Comparison of ENCODE assay signal across 8 cellular contexts in the genomic region with DNA sequence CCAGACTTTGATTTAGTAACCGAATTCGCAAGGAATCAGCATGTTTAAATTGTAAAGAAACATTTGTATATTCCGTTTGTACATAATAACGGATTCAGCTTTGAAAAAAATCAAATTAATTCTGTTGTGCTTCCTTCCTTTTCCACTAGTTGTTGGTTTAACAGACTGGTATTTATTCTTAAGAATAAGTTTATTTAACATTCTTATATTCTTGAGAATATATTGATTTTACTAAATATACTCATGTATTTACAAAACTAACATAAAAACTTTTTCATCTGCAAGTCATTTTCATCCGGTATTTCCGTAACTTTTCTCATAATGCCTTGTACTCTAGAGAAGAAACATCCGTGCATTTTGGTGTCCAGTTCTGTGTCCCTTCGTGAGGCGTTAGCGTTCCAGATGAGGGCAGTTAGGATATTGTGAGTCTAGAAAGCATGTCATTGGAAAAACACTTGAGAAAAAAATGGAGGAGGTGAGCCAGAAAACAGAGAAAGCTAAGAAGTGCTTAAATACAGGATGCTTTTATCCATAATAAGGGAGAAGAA. TPM values are rescaled to one million over a fixed set of nuclear protein-coding genes. Genes with fewer than 3 reads are reported as not detected.
DNase-seq lines count a peak whose midpoint lies in the region; ATAC-seq, FAIRE-seq and TF ChIP-seq lines count a peak whose summit lies in the region.

No MANE protein-coding gene starts in this region.

- no peak for TF ChIP-seq POLR2A in endothelial cell of umbilical vein (IDR thresholded peaks at IDR 0.05; ENCODE audit: low read depth, low read length)

- H3K4me3 ChIP-seq in GM08714 (ENCODE audit: low read length): peak overlapping the region; percentile 57
- H3K4me3 ChIP-seq in endothelial cell of umbilical vein (replicated peaks in 1 of 3; ENCODE audit: insufficient read depth in 1 of 3, low read depth in 1 of 3, low read length in 3 of 3): peak overlapping the region; percentile 72 to 98 (median 97)
- peak overlapping the region; percentile 91 for H3K4me3 ChIP-seq in osteoblast (ENCODE audit: insufficient read depth, low read length)

- dilution Hi-C loops in endothelial cell of umbilical vein (cut with MboI; ENCODE audit: extremely low pct_ligation_motif_present, low sequenced_read_pairs): no loop called here

- BruUV-seq in endothelial cell of umbilical vein (replicated peaks; lab: Mats Ljungman, UMichigan): no TSS peak

- no peak for FAIRE-seq in endothelial cell of umbilical vein (lab: Jason Lieb, UNC)

- H3K27ac ChIP-seq in endothelial cell of umbilical vein (ENCODE audit: insufficient read depth, low read depth, low read length) (peak overlapping the region; percentile 73), osteoblast (ENCODE audit: low read depth, low read length) (peak overlapping the region; percentile 73)

- TF ChIP-seq CTCF in endothelial cell of umbilical vein (IDR thresholded peaks at IDR 0.05; ENCODE audit: extremely low read depth in 1 of 2, insufficient read depth in 1 of 2, low read depth in 1 of 2, low read length in 2 of 2) (no peak), osteoblast (IDR thresholded peaks at IDR 0.05; ENCODE audit: extremely low read depth, low read depth, low read length) (peak; percentile 8)

- H3K4me2 ChIP-seq in endothelial cell of umbilical vein (ENCODE audit: insufficient read depth, low read length) (peak overlapping the region; percentile 99), osteoblast (ENCODE audit: insufficient read depth, low read length) (peak overlapping the region; percentile 93)

- H3K4me1 ChIP-seq in endothelial cell of umbilical vein (ENCODE audit: control insufficient read depth, extremely low read depth, insufficient read depth, low read length): peaks cover 45% of the 10 kb centered on the region
- peaks cover 16% of the 10 kb centered on the region for H3K4me1 ChIP-seq in osteoblast (ENCODE audit: insufficient read depth, low read length)

- H3K9me1 ChIP-seq in endothelial cell of umbilical vein (replicated peaks; ENCODE audit: control insufficient read depth, extremely low read depth, insufficient read depth, low read length): no peaks in the 10 kb centered on the region

- peak overlapping the region; percentile 94 for H3K9ac ChIP-seq in endothelial cell of umbilical vein (replicated peaks; ENCODE audit: extremely low read depth, insufficient read depth, low read length)

- H3K27me3 ChIP-seq in endothelial cell of umbilical vein (ENCODE audit: control insufficient read depth in 2 of 2, insufficient read depth in 2 of 2, low read length in 2 of 2) (no peaks in the 10 kb centered on the region), osteoblast (ENCODE audit: insufficient read depth, low read length) (no peaks in the 10 kb centered on the region)

- no peak for ATAC-seq in GM19467 (IDR thresholded peaks at IDR 0.05; ENCODE audit: unreplicated experiment)
- ATAC-seq in HG02623 (IDR thresholded peaks at IDR 0.05; ENCODE audit: unreplicated experiment): no peak

- H3K79me2 ChIP-seq in endothelial cell of umbilical vein (ENCODE audit: control insufficient read depth, insufficient read depth, low read length): peaks cover 60% of the 10 kb centered on the region
- peaks cover 60% of the 10 kb centered on the region for H3K79me2 ChIP-seq in osteoblast (ENCODE audit: insufficient read depth, low read length)

- DNase-seq in OCI-M1 (lab: John Stamatoyannopoulos, UW): peak; percentile 79
- no peak for DNase-seq in endothelial cell of umbilical vein (ENCODE audit: low read depth, low spot score)
- no peak for DNase-seq in osteoblast (ENCODE audit: insufficient read length, low spot score, missing footprints)
- DNase-seq in pons (ENCODE audit: low spot score): no peak
- DNase-seq in NCI-H2196 treated with DMSO at 0.1 percent for 48 hours (lab: John Stamatoyannopoulos, UW; ENCODE audit: unreplicated experiment): no peak

- CTCF ChIA-PET in endothelial cell of umbilical vein (lab: Charles Lee): interaction anchor here (1.0 to 6.7 kb wide), 5 partner anchors 17 to 186 kb away, joined by 5 to 54 read pairs (median 14); partner anchors contain the start of gene SERPINB1

- H3K9me3 ChIP-seq in endothelial cell of umbilical vein (replicated peaks; ENCODE audit: control insufficient read depth, insufficient read depth, low read length): no peaks in the 10 kb centered on the region
- H3K9me3 ChIP-seq in osteoblast (ENCODE audit: low read depth, low read length): no peaks in the 10 kb centered on the region

- H4K20me1 ChIP-seq in endothelial cell of umbilical vein (replicated peaks; ENCODE audit: control insufficient read depth, extremely low read depth, insufficient read depth, low read length) (peaks cover 6% of the 10 kb centered on the region), osteoblast (ENCODE audit: insufficient read depth, low read length) (peaks cover 34% of the 10 kb centered on the region)

- no peak overlapping the region for H2AFZ ChIP-seq in endothelial cell of umbilical vein (ENCODE audit: low read depth, low read length)
- H2AFZ ChIP-seq in osteoblast (ENCODE audit: low read length): peak overlapping the region; percentile 53

- H3K36me3 ChIP-seq in endothelial cell of umbilical vein (ENCODE audit: control insufficient read depth in 2 of 2, extremely low read depth in 1 of 2, insufficient read depth in 2 of 2, low read length in 2 of 2) (no peaks in the 10 kb centered on the region), osteoblast (ENCODE audit: insufficient read depth, low read length) (peaks cover 18% of the 10 kb centered on the region)

- POLR2A ChIA-PET in endothelial cell of umbilical vein (lab: Charles Lee): interaction anchor here (3.9 kb wide), 1 partner anchor 16 kb away, joined by 12 read pairs; no protein-coding TSS in a partner anchor

- intact Hi-C loops in endothelial cell of umbilical vein (cut with micrococcal nuclease): loop anchor here (1.0 to 5.0 kb wide), 3 partner anchors 16 to 1155 kb away; no protein-coding TSS in a partner anchor

TF ChIP-seq in endothelial cell of umbilical vein, 7 proteins besides CTCF, POLR2A, EP300 and RAD21:
- no peak for TF ChIP-seq JUN (IDR thresholded peaks at IDR 0.05; ENCODE audit: borderline replicate concordance, insufficient read depth, insufficient read length, low read depth)
- no peak for TF ChIP-seq FOS (IDR thresholded peaks at IDR 0.05; ENCODE audit: borderline replicate concordance, insufficient read depth, low read length)
- no peak for TF ChIP-seq MYC (IDR thresholded peaks at IDR 0.05; ENCODE audit: low read depth, low read length)
- no peak for TF ChIP-seq EZH2 (IDR thresholded peaks at IDR 0.05; ENCODE audit: borderline replicate concordance, low read depth, low read length, severe bottlenecking)

RNA-seq across cellular contexts. Expression of gene WRNIP1, which starts 1.6 kb away (rescaled TPM):
- total RNA-seq in endothelial cell of umbilical vein (47.7 and 50.1 TPM in 2 replicates), osteoblast (25.3 and 26.5 TPM in 2 replicates)
- polyA plus RNA-seq in endothelial cell of umbilical vein: 54.5 and 68.9 TPM in 2 replicates
- polyA plus RNA-seq in endothelial cell of umbilical vein (2011; cell fraction: cytosol; rRNA removed): 56.2 and 64.2 TPM in 2 replicates
- polyA plus RNA-seq in endothelial cell of umbilical vein (2011; cell fraction: nucleus; rRNA removed): 59.4 and 59.7 TPM in 2 replicates
- polyA plus RNA-seq in endothelial cell of umbilical vein (2012): 44.9 and 45.1 TPM in 2 replicates
- polyA minus RNA-seq in endothelial cell of umbilical vein: 55.8 and 60.5 TPM in 2 replicates
- polyA minus RNA-seq in endothelial cell of umbilical vein (2011; cell fraction: cytosol; rRNA and poly(A)+ RNA removed): 27.8 TPM
- 26.4 and 31.4 TPM in 2 replicates for polyA minus RNA-seq in endothelial cell of umbilical vein (2011; cell fraction: nucleus; rRNA and poly(A)+ RNA removed)

RNA-seq across cellular contexts. Expression of gene MYLK4, which starts 16.1 kb away (rescaled TPM):
- total RNA-seq in endothelial cell of umbilical vein (0.32 and 0.62 TPM in 2 replicates), osteoblast (0.36 and 0.88 TPM in 2 replicates)
- 0.29 and 0.41 TPM in 2 replicates for polyA plus RNA-seq in endothelial cell of umbilical vein
- polyA plus RNA-seq in endothelial cell of umbilical vein (2011; cell fraction: cytosol; rRNA removed): 0.23 and 0.27 TPM in 2 replicates
- polyA plus RNA-seq in endothelial cell of umbilical vein (2011; cell fraction: nucleus; rRNA removed): 1.9 and 2.3 TPM in 2 replicates
- 0.42 and 0.44 TPM in 2 replicates for polyA plus RNA-seq in endothelial cell of umbilical vein (2012)
- 0.51 and 0.78 TPM in 2 replicates for polyA minus RNA-seq in endothelial cell of umbilical vein
- not detected for polyA minus RNA-seq in endothelial cell of umbilical vein (2011; cell fraction: cytosol; rRNA and poly(A)+ RNA removed)
- 0.87 and 0.91 TPM in 2 replicates for polyA minus RNA-seq in endothelial cell of umbilical vein (2011; cell fraction: nucleus; rRNA and poly(A)+ RNA removed)
